Comparison of ENCODE assay signal across 37 cellular contexts in genomic region chr22:33088418-33088817, GRCh38. TPM values are rescaled to one million over a fixed set of nuclear protein-coding genes. Genes with fewer than 3 reads are reported as not detected.
"Had no signal": no experiment of that assay in that cellular context is flagged by ENCODE, and none has a peak within 500 bp of the region (broad histone marks: within the 10 kb centered on the region; RNA-seq: fewer than 3 reads in every experiment).

No MANE protein-coding gene starts in this region.

- H3K4me1 ChIP-seq: adrenal gland, body of pancreas, breast epithelium had no signal

- H3K4me3 ChIP-seq: adrenal gland, body of pancreas, breast epithelium had no signal

- H3K36me3 ChIP-seq: adrenal gland, brain microvascular endothelial cell, breast epithelium had no signal

- H3K27me3 ChIP-seq: adrenal gland, body of pancreas, brain microvascular endothelial cell, breast epithelium had no signal

- ATAC-seq: activated CD8-positive, alpha-beta T cell treated with anti-CD3 and anti-CD28 coated beads for 36 hours; activated naive CD4-positive, alpha-beta T cell treated with anti-CD3 and anti-CD28 coated beads, Interleukin-2, amount 50 U/mL, for 72 hours; activated T-cell treated with anti-CD3 and anti-CD28 coated beads, Interleukin-2, amount 50 U/mL, for 4 hours; activated T-cell treated with anti-CD3 and anti-CD28 coated beads, Interleukin-2, amount 50 U/mL, for 72 hours; activated T-helper 17 cell treated with anti-CD3 and anti-CD28 coated beads, Interleukin-2, amount 50 U/mL, for 72 hours; body of pancreas; T-cell had no signal

- H3K9me3 ChIP-seq: adrenal gland, body of pancreas had no signal

- H3K27ac ChIP-seq: adrenal gland, body of pancreas, brain microvascular endothelial cell, breast epithelium, VCaP had no signal

- DNase-seq: activated B cell treated with CpG ODN at 0.5 μM for 24 hours; activated CD4-positive, alpha-beta memory T cell treated with anti-CD3 and anti-CD28 coated beads for 36 hours; activated CD4-positive, alpha-beta T cell treated with anti-CD3 and anti-CD28 coated beads for 4 hours; activated CD4-positive, alpha-beta T cell treated with anti-CD3 and anti-CD28 coated beads, Interleukin-2, amount 10 ng/mL, durations not matched to agents 24 days and 14 days; activated CD4-positive, alpha-beta T cell treated with anti-CD3 and anti-CD28 coated beads, Interleukin-2, amount 50 U/mL, for 1 hour; activated CD4-positive, alpha-beta T cell treated with anti-CD3 and anti-CD28 coated beads, Interleukin-2, amount 50 U/mL, for 4 hours; activated CD4-positive, CD25-positive, alpha-beta regulatory T cell treated with anti-CD3 and anti-CD28 coated beads, Interleukin-2, amount 50 U/mL, for 72 hours; activated CD8-positive, alpha-beta memory T cell treated with anti-CD3 and anti-CD28 coated beads, Interleukin-2, amount 50 U/mL, for 4 hours; activated CD8-positive, alpha-beta T cell treated with anti-CD3 and anti-CD28 coated beads for 36 hours; activated effector memory CD4-positive, alpha-beta T cell treated with anti-CD3 and anti-CD28 coated beads, Interleukin-2, amount 50 U/mL, for 16 hours; activated gamma-delta T cell treated with Interleukin-2 at 50 U/mL for 16 hours; activated naive CD4-positive, alpha-beta T cell; activated naive CD4-positive, alpha-beta T cell treated with anti-CD3 and anti-CD28 coated beads for 36 hours; activated naive CD4-positive, alpha-beta T cell treated with anti-CD3 and anti-CD28 coated beads, Interleukin-2, amount 50 U/mL, for 16 hours; activated naive CD8-positive, alpha-beta T cell treated with anti-CD3 and anti-CD28 coated beads for 36 hours; activated T-cell treated with anti-CD3 and anti-CD28 coated beads for 4 hours; activated T-cell treated with anti-CD3 and anti-CD28 coated beads, Interleukin-2, amount 50 U/mL, for 1 hour; activated T-cell treated with anti-CD3 and anti-CD28 coated beads, Interleukin-2, amount 50 U/mL, for 4 hours; activated T-cell treated with anti-CD3 and anti-CD28 coated beads, Interleukin-2, amount 50 U/mL, for 72 hours; adrenal gland; amniotic stem cell; aorta; body of pancreas; brain microvascular endothelial cell; central memory CD4-positive, alpha-beta T cell; T-cell; T-helper 2 cell; T-helper 9 cell had no signal

- FAIRE-seq: astrocyte, TTC549 had no signal

RNA-seq across cellular contexts. Expression of gene SYN3, which starts 30.2 kb away (rescaled TPM):
- total RNA-seq: activated CD4-positive, alpha-beta memory T cell treated with anti-CD3 and anti-CD28 coated beads for 36 hours; activated CD4-positive, alpha-beta T cell treated with anti-CD3 and anti-CD28 coated beads, Interleukin-2, amount 10 ng/mL, durations not matched to agents 24 days and 14 days; activated CD8-positive, alpha-beta memory T cell treated with anti-CD3 and anti-CD28 coated beads for 36 hours; activated CD8-positive, alpha-beta T cell treated with anti-CD3 and anti-CD28 coated beads for 36 hours; activated naive CD4-positive, alpha-beta T cell treated with anti-CD3 and anti-CD28 coated beads for 36 hours; activated naive CD4-positive, alpha-beta T cell treated with anti-CD3 and anti-CD28 coated beads, Interleukin-2, amount 50 U/mL, for 72 hours; activated naive CD8-positive, alpha-beta T cell treated with anti-CD3 and anti-CD28 coated beads for 36 hours; activated T-cell treated with anti-CD3 and anti-CD28 coated beads, Interleukin-2, amount 50 U/mL, for 4 hours; activated T-cell treated with anti-CD3 and anti-CD28 coated beads, Interleukin-2, amount 50 U/mL, for 72 hours; activated T-helper 1 cell treated with anti-CD3 and anti-CD28 coated beads, Interleukin-12 subunit alpha, Interleukin-12 subunit beta, Interleukin-2, Interleukin-4 antibody, amounts not matched to agents 30 ng/mL and 10 ng/mL and 1 ng/mL, durations not matched to agents 14 hours and 24 hours and 36 hours; activated T-helper 17 cell treated with anti-CD3 and anti-CD28 coated beads, Interleukin-2, amount 50 U/mL, for 72 hours; body of pancreas; T-helper 1 cell treated with Interleukin-12 subunit alpha and Interleukin-12 subunit beta and Interleukin-4 antibody, amounts not matched to agents 30 ng/mL and 1 ng/mL, for 36 hours had no signal
